Comparison of ENCODE assay signal across 14 cellular contexts in the genomic region with DNA sequence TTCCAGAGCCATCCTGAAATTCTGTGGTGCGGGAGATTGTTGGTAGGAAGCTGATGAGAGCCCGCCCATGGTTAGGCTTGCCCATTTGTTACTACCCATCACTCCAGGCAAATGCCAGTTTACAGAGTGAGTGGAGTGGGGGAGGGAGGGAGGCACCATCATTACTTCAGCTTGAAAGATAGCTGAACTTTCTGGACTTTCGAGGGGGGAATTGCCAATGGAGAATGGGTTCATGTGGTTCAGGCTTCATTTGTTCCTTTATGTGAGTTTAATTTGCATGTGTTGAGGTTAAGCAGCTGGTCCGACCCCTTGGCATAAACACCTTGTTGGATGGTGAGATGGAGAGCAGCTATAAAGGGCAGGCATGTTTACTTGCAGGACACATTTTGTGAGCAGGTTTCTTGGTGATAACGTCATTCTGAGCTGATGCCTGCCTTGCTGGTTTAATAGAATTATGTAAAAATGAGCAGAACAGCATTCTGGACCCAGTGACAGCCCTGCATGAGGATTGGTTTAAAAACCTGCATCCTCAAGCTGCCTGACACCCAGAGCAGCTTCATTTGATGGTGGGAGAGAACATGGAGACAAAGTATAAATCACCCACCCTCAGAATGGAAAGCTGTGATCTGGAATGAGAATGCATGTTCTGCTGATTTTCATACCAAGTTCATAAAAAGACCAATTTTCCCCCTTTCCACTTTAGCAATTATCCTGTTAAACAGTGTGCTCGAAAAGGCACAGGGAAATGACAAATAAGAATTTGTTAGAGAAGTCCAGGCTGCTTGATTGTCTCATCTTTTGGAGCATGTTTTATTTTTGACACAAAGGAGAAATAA.
A peak's percentile ranks its signal among the peaks of the same experiment; 100 is the strongest.
DNase-seq lines count a peak whose midpoint lies in the region; ATAC-seq and TF ChIP-seq lines count a peak whose summit lies in the region.
"Had no signal": no experiment of that assay in that cellular context is flagged by ENCODE, and none has a peak within 500 bp of the region (broad histone marks: within the 10 kb centered on the region; RNA-seq: fewer than 3 reads in every experiment).

No MANE protein-coding gene starts in this region.

- peaks cover 5% of the 10 kb centered on the region; the same call in 1 of the 2 replicates for H3K36me3 ChIP-seq in RWPE2 (ENCODE audit: low read depth)
- peaks cover 20% of the 10 kb centered on the region for H3K36me3 ChIP-seq in skeletal muscle satellite cell (ENCODE audit: insufficient read depth, low read length)
- H3K36me3 ChIP-seq: gastrocnemius medialis, SJCRH30, spleen, suprapubic skin had no signal

- peak overlapping the region; percentile 97 for H3K27ac Mint-ChIP-seq in glutamatergic neuron (ENCODE audit: unreplicated experiment)
- H3K27ac Mint-ChIP-seq in natural killer cell treated with Interleukin-12 subunit alpha and Interleukin-12 subunit beta and Interleukin-15 and Interleukin-18, amount 100 ng/mL, for 72 hours: no peak overlapping the region
- H3K27ac Mint-ChIP-seq: effector memory CD8-positive, alpha-beta T cell had no signal

- peak overlapping the region; percentile 68 for H3K4me3 Mint-ChIP-seq in glutamatergic neuron (ENCODE audit: unreplicated experiment)
- H3K4me3 Mint-ChIP-seq in natural killer cell treated with Interleukin-12 subunit alpha and Interleukin-12 subunit beta and Interleukin-15 and Interleukin-18, amount 100 ng/mL, for 72 hours: no peak overlapping the region
- H3K4me3 Mint-ChIP-seq: effector memory CD8-positive, alpha-beta T cell; nephron progenitor cell had no signal

- H3K4me3 ChIP-seq in RWPE2 (ENCODE audit: severe bottlenecking) (no peak overlapping the region), skeletal muscle satellite cell (ENCODE audit: low read length) (no peak overlapping the region)
- H3K4me3 ChIP-seq: SJCRH30, spleen, suprapubic skin had no signal

- peak overlapping the region; percentile 5 for H3K27ac ChIP-seq in RWPE2 (ENCODE audit: poor library complexity, severe bottlenecking)
- H3K27ac ChIP-seq: SJCRH30, suprapubic skin had no signal

- H3K4me1 ChIP-seq in RWPE2 (ENCODE audit: insufficient read depth, poor library complexity, severe bottlenecking): no peaks in the 10 kb centered on the region
- H3K4me1 ChIP-seq in skeletal muscle satellite cell (ENCODE audit: control insufficient read depth, insufficient read depth, low read length): peaks cover 54% of the 10 kb centered on the region

- TF ChIP-seq CTCF in RWPE2 (IDR thresholded peaks at IDR 0.05; ENCODE audit: poor library complexity, severe bottlenecking) (no peak), glutamatergic neuron (IDR thresholded peaks at IDR 0.05; ENCODE audit: partially characterized antibody, unreplicated experiment) (no peak)

- H3K36me3 Mint-ChIP-seq in glutamatergic neuron (ENCODE audit: unreplicated experiment): no peaks in the 10 kb centered on the region
- no peaks in the 10 kb centered on the region for H3K36me3 Mint-ChIP-seq in natural killer cell treated with Interleukin-12 subunit alpha and Interleukin-12 subunit beta and Interleukin-15 and Interleukin-18, amount 100 ng/mL, for 72 hours

- H3K9me3 ChIP-seq in RWPE2 (ENCODE audit: severe bottlenecking) (peaks cover 2% of the 10 kb centered on the region), skeletal muscle satellite cell (replicated peaks; ENCODE audit: low read length) (no peaks in the 10 kb centered on the region)
- H3K9me3 ChIP-seq: gastrocnemius medialis, SJCRH30, suprapubic skin had no signal

- DNase-seq in NCI-H1417 (lab: John Stamatoyannopoulos, UW) (peak in 2 of 3 experiments; percentile 56 to 71), NCI-H1417 treated with DMSO at 0.1 percent for 48 hours (lab: John Stamatoyannopoulos, UW) (no peak), RWPE2 (ENCODE audit: low spot score) (no peak), glutamatergic neuron (no peak), left lobe of liver (ENCODE audit: low spot score) (no peak)
- no peak for DNase-seq in natural killer cell treated with Interleukin-12 subunit alpha and Interleukin-12 subunit beta and Interleukin-15 and Interleukin-18, amount 100 ng/mL, for 72 hours (ENCODE audit: low spot score)
- DNase-seq: effector memory CD8-positive, alpha-beta T cell; spleen had no signal

- H3K27me3 Mint-ChIP-seq in glutamatergic neuron (ENCODE audit: unreplicated experiment): peaks cover 12% of the 10 kb centered on the region
- H3K27me3 Mint-ChIP-seq in natural killer cell treated with Interleukin-12 subunit alpha and Interleukin-12 subunit beta and Interleukin-15 and Interleukin-18, amount 100 ng/mL, for 72 hours: no peaks in the 10 kb centered on the region

- no peak overlapping the region for H3K9ac ChIP-seq in skeletal muscle satellite cell (ENCODE audit: low read depth, low read length)

- H3K4me2 ChIP-seq in skeletal muscle satellite cell (ENCODE audit: low read length): peak overlapping the region; percentile 60

- no peak for ATAC-seq in RWPE2 (ENCODE audit: low read depth)
- ATAC-seq in natural killer cell treated with Interleukin-12 subunit alpha and Interleukin-12 subunit beta and Interleukin-15 and Interleukin-18, amount 100 ng/mL, for 72 hours: no peak
- no peak for ATAC-seq in left lobe of liver
- ATAC-seq in HG03460 (IDR thresholded peaks at IDR 0.05; ENCODE audit: unreplicated experiment): no peak
- ATAC-seq: effector memory CD8-positive, alpha-beta T cell had no signal

- H3K4me1 Mint-ChIP-seq in glutamatergic neuron (ENCODE audit: low read depth, unreplicated experiment): peaks cover 63% of the 10 kb centered on the region
- H3K4me1 Mint-ChIP-seq in natural killer cell treated with Interleukin-12 subunit alpha and Interleukin-12 subunit beta and Interleukin-15 and Interleukin-18, amount 100 ng/mL, for 72 hours (ENCODE audit: low read depth in 2 of 2): peaks cover 16 to 22% of the 10 kb centered on the region in 2 donors

- H3K27me3 ChIP-seq in RWPE2 (ENCODE audit: insufficient read depth, poor library complexity, severe bottlenecking) (no peaks in the 10 kb centered on the region), skeletal muscle satellite cell (ENCODE audit: control insufficient read depth, insufficient read depth, low read length) (no peaks in the 10 kb centered on the region)
- H3K27me3 ChIP-seq: gastrocnemius medialis, SJCRH30, spleen, suprapubic skin had no signal

- H3K9me3 Mint-ChIP-seq in glutamatergic neuron (ENCODE audit: unreplicated experiment): peaks cover 20% of the 10 kb centered on the region
- no peaks in the 10 kb centered on the region for H3K9me3 Mint-ChIP-seq in natural killer cell treated with Interleukin-12 subunit alpha and Interleukin-12 subunit beta and Interleukin-15 and Interleukin-18, amount 100 ng/mL, for 72 hours
- H3K9me3 Mint-ChIP-seq: effector memory CD8-positive, alpha-beta T cell had no signal

Comparison
In these comparisons a context has a peak if more than half of its experiments do, and no peak if none do; other contexts are left out.
1. DNase-seq: peak in NCI-H1417 (2 of 3); none in NCI-H1417 treated with DMSO at 0.1 percent for 48 hours (single experiment), RWPE2 (single experiment), glutamatergic neuron (single experiment), natural killer cell treated with Interleukin-12 subunit alpha and Interleukin-12 subunit beta and Interleukin-15 and Interleukin-18, amount 100 ng/mL, for 72 hours (single experiment) and left lobe of liver (single experiment).